Comparison of ENCODE assay signal across 9 cellular contexts in the genomic region with DNA sequence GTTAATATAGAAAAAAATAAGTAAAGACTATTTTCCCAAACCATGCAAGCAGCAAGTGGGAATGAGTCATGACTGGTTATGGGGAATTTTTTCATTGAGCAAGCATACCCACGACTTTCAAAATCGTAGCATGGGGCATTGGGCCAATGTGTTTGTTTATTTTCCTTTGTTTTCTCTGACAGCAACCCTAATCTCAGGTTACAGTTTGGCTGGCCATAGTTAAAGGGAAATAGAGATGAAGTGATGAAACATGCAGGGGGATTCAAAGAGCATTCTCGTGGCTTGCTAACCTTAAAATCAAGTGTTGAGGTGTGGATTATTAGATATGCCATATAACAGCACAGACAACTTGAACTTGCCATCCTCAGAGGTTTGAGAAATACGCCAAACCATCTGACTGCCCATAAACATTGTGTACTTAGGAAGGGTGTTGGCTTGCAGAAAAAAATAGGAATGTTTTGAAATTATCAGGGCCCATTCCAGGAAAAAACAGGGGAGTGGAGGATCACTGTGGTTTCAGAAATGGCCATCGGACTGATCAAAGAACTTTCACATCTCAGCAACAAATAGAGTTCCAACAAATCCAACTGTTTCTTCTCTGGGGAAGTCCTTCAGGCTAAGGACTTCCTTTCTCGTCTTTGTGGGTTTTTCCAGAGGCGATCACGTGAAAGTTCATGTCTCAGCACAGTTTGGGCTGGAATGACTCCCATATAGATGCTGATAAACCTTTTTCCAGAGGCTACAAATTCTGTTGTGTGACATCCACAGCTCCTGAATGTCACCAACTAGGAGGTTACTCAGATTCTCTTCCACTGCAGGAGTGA.
DNase-seq lines count a peak whose midpoint lies in the region; ATAC-seq and TF ChIP-seq lines count a peak whose summit lies in the region.
"Had no signal": no experiment of that assay in that cellular context is flagged by ENCODE, and none has a peak within 500 bp of the region (broad histone marks: within the 10 kb centered on the region; RNA-seq: fewer than 3 reads in every experiment).

No MANE protein-coding gene starts in this region.

- intact Hi-C loops in uterus (cut with DNase I; ENCODE audit: low total_unique reads) = no loop called here

- TF ChIP-seq POLR2A in uterus (IDR thresholded peaks at IDR 0.05) = no peak

- H3K36me3 ChIP-seq in uterus = no peaks in the 10 kb centered on the region
- H3K36me3 ChIP-seq: neutrophil had no signal

- peak overlapping the region; percentile 60 for H3K27ac Mint-ChIP-seq in activated T-helper 17 cell treated with anti-CD3 and anti-CD28 coated beads, Interleukin-2, amount 50 U/mL, for 72 hours
- H3K27ac Mint-ChIP-seq in stimulated activated effector memory CD8-positive, alpha-beta T cell treated with anti-CD3 and anti-CD28 coated beads, Interleukin-12 subunit alpha, Interleukin-12 subunit beta, amount 100 ng/mL, for 72 hours = no peak overlapping the region

- no peaks in the 10 kb centered on the region for H3K9me3 ChIP-seq in uterus
- H3K9me3 ChIP-seq: neutrophil had no signal

- peaks cover 3% of the 10 kb centered on the region for H3K27me3 Mint-ChIP-seq in activated T-cell treated with anti-CD3 and anti-CD28 coated beads, Interleukin-2, amount 50 U/mL, for 4 hours (ENCODE audit: low read depth)
- H3K27me3 Mint-ChIP-seq in activated T-helper 17 cell treated with anti-CD3 and anti-CD28 coated beads, Interleukin-2, amount 50 U/mL, for 72 hours = peaks cover 12% of the 10 kb centered on the region

- ATAC-seq in activated T-cell treated with anti-CD3 and anti-CD28 coated beads, Interleukin-2, amount 50 U/mL, for 4 hours = peak; percentile 34 to 38
- peak; percentile 63 for ATAC-seq in activated T-helper 17 cell treated with anti-CD3 and anti-CD28 coated beads, Interleukin-2, amount 50 U/mL, for 72 hours (replicated peaks)
- no peak for ATAC-seq in stimulated activated effector memory CD8-positive, alpha-beta T cell treated with anti-CD3 and anti-CD28 coated beads, Interleukin-12 subunit alpha, Interleukin-12 subunit beta, amount 100 ng/mL, for 72 hours

- H3K36me3 Mint-ChIP-seq in activated T-cell treated with anti-CD3 and anti-CD28 coated beads, Interleukin-2, amount 50 U/mL, for 4 hours (ENCODE audit: insufficient read depth) = no peaks in the 10 kb centered on the region
- no peaks in the 10 kb centered on the region for H3K36me3 Mint-ChIP-seq in activated T-helper 17 cell treated with anti-CD3 and anti-CD28 coated beads, Interleukin-2, amount 50 U/mL, for 72 hours (ENCODE audit: low read depth)
- no peaks in the 10 kb centered on the region for H3K36me3 Mint-ChIP-seq in stimulated activated effector memory CD8-positive, alpha-beta T cell treated with anti-CD3 and anti-CD28 coated beads, Interleukin-12 subunit alpha, Interleukin-12 subunit beta, amount 100 ng/mL, for 72 hours

- DNase-seq in activated T-cell treated with anti-CD3 and anti-CD28 coated beads, Interleukin-2, amount 50 U/mL, for 4 hours = no peak
- no peak for DNase-seq in activated T-cell treated with anti-CD3 and anti-CD28 coated beads, Interleukin-2, amount 50 U/mL, for 1 hour
- peak; percentile 82 for DNase-seq in kidney tubule cell (ENCODE audit: low spot score)
- DNase-seq in uterus = peak; percentile 69 to 88
- DNase-seq in stimulated activated effector memory CD8-positive, alpha-beta T cell treated with anti-CD3 and anti-CD28 coated beads, Interleukin-12 subunit alpha, Interleukin-12 subunit beta, amount 100 ng/mL, for 72 hours (ENCODE audit: low spot score in 2 of 2) = no peak
- DNase-seq in mesenteric fat pad (ENCODE audit: low spot score) = no peak
- no peak for DNase-seq in hippocampal formation (lab: John Stamatoyannopoulos, UW)

- no peak overlapping the region for H3K4me3 Mint-ChIP-seq in activated T-cell treated with anti-CD3 and anti-CD28 coated beads, Interleukin-2, amount 50 U/mL, for 4 hours
- H3K4me3 Mint-ChIP-seq in activated T-helper 17 cell treated with anti-CD3 and anti-CD28 coated beads, Interleukin-2, amount 50 U/mL, for 72 hours = peak overlapping the region; percentile 29
- H3K4me3 Mint-ChIP-seq in stimulated activated effector memory CD8-positive, alpha-beta T cell treated with anti-CD3 and anti-CD28 coated beads, Interleukin-12 subunit alpha, Interleukin-12 subunit beta, amount 100 ng/mL, for 72 hours = no peak overlapping the region

- no peak for TF ChIP-seq CTCF in uterus (IDR thresholded peaks at IDR 0.05)

- H3K4me3 ChIP-seq in uterus = no peak overlapping the region

- H3K4me1 ChIP-seq in uterus = peaks cover 0 to 9% of the 10 kb centered on the region in 2 donors

- H3K27me3 ChIP-seq in uterus = no peaks in the 10 kb centered on the region
- H3K27me3 ChIP-seq: neutrophil had no signal

- peaks cover 17% of the 10 kb centered on the region for H3K4me1 Mint-ChIP-seq in activated T-cell treated with anti-CD3 and anti-CD28 coated beads, Interleukin-2, amount 50 U/mL, for 4 hours (ENCODE audit: low read depth)
- H3K4me1 Mint-ChIP-seq in activated T-helper 17 cell treated with anti-CD3 and anti-CD28 coated beads, Interleukin-2, amount 50 U/mL, for 72 hours = peaks cover 31% of the 10 kb centered on the region
- H3K4me1 Mint-ChIP-seq in stimulated activated effector memory CD8-positive, alpha-beta T cell treated with anti-CD3 and anti-CD28 coated beads, Interleukin-12 subunit alpha, Interleukin-12 subunit beta, amount 100 ng/mL, for 72 hours = peaks cover 41% of the 10 kb centered on the region

- H3K27ac ChIP-seq in uterus = peak overlapping the region; percentile 74 to 87
- H3K27ac ChIP-seq: neutrophil had no signal

- H3K9me3 Mint-ChIP-seq in activated T-cell treated with anti-CD3 and anti-CD28 coated beads, Interleukin-2, amount 50 U/mL, for 4 hours = no peaks in the 10 kb centered on the region
- no peaks in the 10 kb centered on the region for H3K9me3 Mint-ChIP-seq in activated T-helper 17 cell treated with anti-CD3 and anti-CD28 coated beads, Interleukin-2, amount 50 U/mL, for 72 hours
- H3K9me3 Mint-ChIP-seq in stimulated activated effector memory CD8-positive, alpha-beta T cell treated with anti-CD3 and anti-CD28 coated beads, Interleukin-12 subunit alpha, Interleukin-12 subunit beta, amount 100 ng/mL, for 72 hours = no peaks in the 10 kb centered on the region

Comparison
In these comparisons a context has a peak if more than half of its experiments do, and no peak if none do; other contexts are left out.
1. DNase-seq: peak in kidney tubule cell (single experiment) and uterus (2 of 2); none in activated T-cell treated with anti-CD3 and anti-CD28 coated beads, Interleukin-2, amount 50 U/mL, for 4 hours (single experiment), activated T-cell treated with anti-CD3 and anti-CD28 coated beads, Interleukin-2, amount 50 U/mL, for 1 hour (single experiment), stimulated activated effector memory CD8-positive, alpha-beta T cell treated with anti-CD3 and anti-CD28 coated beads, Interleukin-12 subunit alpha, Interleukin-12 subunit beta, amount 100 ng/mL, for 72 hours (0 of 2), mesenteric fat pad (single experiment) and hippocampal formation (0 of 2).